ENCODE assay signal across 18 cellular contexts in the genomic region with DNA sequence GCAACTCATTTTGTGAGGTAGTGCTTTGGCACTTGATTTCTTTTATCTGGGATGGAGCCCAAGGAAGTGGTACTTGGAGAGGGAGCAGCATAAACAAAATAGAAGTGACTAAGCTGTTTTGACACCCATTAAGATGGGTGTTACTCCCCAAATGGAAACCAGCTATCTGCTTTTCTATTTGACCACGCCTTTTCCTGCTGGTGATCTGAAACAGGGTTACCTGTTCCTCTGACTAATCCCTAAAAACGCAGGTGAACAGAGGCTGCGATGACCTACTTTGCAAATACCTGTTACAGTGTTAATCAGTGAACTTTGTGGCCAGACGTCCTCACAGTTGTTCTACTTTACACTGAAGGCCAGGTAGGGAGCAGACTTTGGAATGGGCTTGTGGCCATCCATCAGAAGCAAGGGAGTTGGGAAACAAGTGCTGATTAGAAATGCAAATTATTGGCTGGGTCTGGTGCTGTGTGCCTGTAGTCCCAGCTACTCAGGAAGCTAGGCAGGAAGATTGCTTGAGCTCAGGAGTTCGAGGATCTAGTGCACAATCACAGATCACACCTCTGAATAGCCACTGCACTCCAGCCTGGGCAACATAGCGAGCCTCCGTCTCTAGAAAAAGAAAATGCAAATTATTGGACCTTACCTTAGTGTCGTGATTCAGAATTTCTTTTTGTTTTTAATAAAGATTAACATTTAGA. TPM values are rescaled to one million over a fixed set of nuclear protein-coding genes. Genes with fewer than 3 reads are reported as not detected.
DNase-seq lines count a peak whose midpoint lies in the region; ATAC-seq and TF ChIP-seq lines count a peak whose summit lies in the region.
"Had no signal": no experiment of that assay in that cellular context is flagged by ENCODE, and none has a peak within 500 bp of the region (broad histone marks: within the 10 kb centered on the region; RNA-seq: fewer than 3 reads in every experiment).

No MANE protein-coding gene starts in this region.

- no peak overlapping the region for H4K91ac ChIP-seq in IMR-90 (ENCODE audit: insufficient read depth, low read depth, low read length)

- H2BK15ac ChIP-seq in IMR-90 (ENCODE audit: low read depth, low read length) = peak overlapping the region; percentile 79; the same call in 2 of the 3 replicates

- no peak overlapping the region for H3K56ac ChIP-seq in IMR-90 (ENCODE audit: extremely low read depth, insufficient read depth, low read length)

- H3K4me3 ChIP-seq in IMR-90 (ENCODE audit: insufficient read depth, low read depth, low read length) = no peak overlapping the region
- no peak overlapping the region for H3K4me3 ChIP-seq in body of pancreas
- no peak overlapping the region for H3K4me3 ChIP-seq in hepatocyte
- H3K4me3 ChIP-seq in suprapubic skin = no peak overlapping the region
- H3K4me3 ChIP-seq: BLaER1, HAP-1, testis had no signal

- peak overlapping the region in 1 of 2 experiments; percentile 31; a peak in 1 of 4 replicates for H4K8ac ChIP-seq in IMR-90 (ENCODE audit: low read depth in 2 of 2, low read length in 2 of 2)

- WGBS in IMR-90 (ENCODE audit: extremely low coverage in 2 of 2, insufficient read length in 1 of 2), 2 experiments = 100% methylated on average over 1 of the region's 8 CpGs; no CpG with 5 or more reads in 1 of the 2 experiments
- 56 to 58% methylated on average over 8 of the region's 8 CpGs for WGBS in body of pancreas, 2 donors
- 77% methylated on average over 8 of the region's 8 CpGs for WGBS in hepatocyte (ENCODE audit: low lambda C conversion rate, missing lambda C conversion rate)
- WGBS in suprapubic skin = 60% methylated on average over 8 of the region's 8 CpGs

- TF ChIP-seq CTCF in IMR-90 (conservative IDR thresholded peaks at IDR 0.05; ENCODE audit: low read depth, low read length) (no peak), body of pancreas (IDR thresholded peaks at IDR 0.05) (peak in 1 of 7 experiments; percentile 3), hepatocyte (IDR thresholded peaks at IDR 0.05; ENCODE audit: poor library complexity) (no peak), suprapubic skin (IDR thresholded peaks at IDR 0.05) (no peak)

- H3K36me3 ChIP-seq in IMR-90 (ENCODE audit: control insufficient read depth, insufficient read depth, low read length) = no peaks in the 10 kb centered on the region
- no peaks in the 10 kb centered on the region for H3K36me3 ChIP-seq in body of pancreas (replicated peaks in 1 of 2; ENCODE audit: insufficient read depth in 1 of 2, low read depth in 2 of 2)
- no peaks in the 10 kb centered on the region for H3K36me3 ChIP-seq in hepatocyte (replicated peaks; ENCODE audit: insufficient read depth, low read depth)
- no peaks in the 10 kb centered on the region for H3K36me3 ChIP-seq in suprapubic skin

- H3K4ac ChIP-seq in IMR-90 (ENCODE audit: low read depth, low read length) = peak overlapping the region; percentile 58

- H2BK20ac ChIP-seq in IMR-90 (ENCODE audit: low read depth, low read length) = peak overlapping the region; percentile 44; the same call in 1 of the 2 replicates

- H3K4me1 ChIP-seq in IMR-90 (ENCODE audit: control insufficient read depth, insufficient read depth, low read length) = peaks cover 18% of the 10 kb centered on the region
- H3K4me1 ChIP-seq in body of pancreas = peaks cover 17% of the 10 kb centered on the region
- no peaks in the 10 kb centered on the region for H3K4me1 ChIP-seq in hepatocyte (ENCODE audit: insufficient read depth)
- peaks cover 37% of the 10 kb centered on the region for H3K4me1 ChIP-seq in suprapubic skin

- no peak for TF ChIP-seq EP300 in suprapubic skin (IDR thresholded peaks at IDR 0.05)

- H3K27ac ChIP-seq in IMR-90 (ENCODE audit: insufficient read depth, low read length) (no peak overlapping the region), body of pancreas (no peak overlapping the region), hepatocyte (peak overlapping the region; percentile 61), suprapubic skin (peak overlapping the region; percentile 54)
- H3K27ac ChIP-seq: BLaER1, testis had no signal

- no peaks in the 10 kb centered on the region for H3K79me2 ChIP-seq in hepatocyte

- no peak overlapping the region for H2BK5ac ChIP-seq in IMR-90 (ENCODE audit: low read depth, low read length, poor library complexity, severe bottlenecking)

- peak overlapping the region; percentile 53 for H2BK120ac ChIP-seq in IMR-90 (ENCODE audit: low read depth, low read length)

- in situ Hi-C loops in IMR-90 (cut with MboI; ENCODE audit: low sequenced_read_pairs) = no loop called here

- H2AK5ac ChIP-seq in IMR-90 (ENCODE audit: low read depth, low read length) = peak overlapping the region; percentile 91

- no peak for TF ChIP-seq RAD21 in IMR-90 (IDR thresholded peaks at IDR 0.05; ENCODE audit: low read length)

- POLR2A ChIA-PET in IMR-90 (lab: Charles Lee; ENCODE audit: unreplicated experiment) = no interaction called here

- no TSS peak for BruUV-seq in IMR-90 (replicated peaks; lab: Mats Ljungman, UMichigan)

- TF ChIP-seq POLR2A in IMR-90 (IDR thresholded peaks at IDR 0.05; ENCODE audit: low read depth, low read length) = no peak
- no peak for TF ChIP-seq POLR2A in body of pancreas (IDR thresholded peaks at IDR 0.05)
- TF ChIP-seq POLR2A in suprapubic skin (IDR thresholded peaks at IDR 0.05) = no peak

- H3K79me1 ChIP-seq in IMR-90 (ENCODE audit: low read depth in 1 of 2, low read length in 2 of 2) = no peaks in the 10 kb centered on the region

- CTCF ChIA-PET in IMR-90 (lab: Yijun Ruan, JAX) = interaction anchor here (1.2 kb wide), 1 partner anchor 19 kb away, joined by 4 read pairs; no protein-coding TSS in a partner anchor

- H3K9me1 ChIP-seq in IMR-90 (ENCODE audit: insufficient read depth, low read length) = peaks cover 17% of the 10 kb centered on the region

- H3K9me2 ChIP-seq in hepatocyte (replicated peaks; ENCODE audit: insufficient read depth) = no peaks in the 10 kb centered on the region

- H3K18ac ChIP-seq in IMR-90 (ENCODE audit: low read depth, low read length) = no peak overlapping the region

- dilution Hi-C loops in IMR-90 (cut with HindIII; ENCODE audit: low sequenced_read_pairs, unreplicated experiment) = no loop called here

- peak overlapping the region; percentile 25 for H3K14ac ChIP-seq in IMR-90 (replicated peaks; ENCODE audit: low read depth, low read length)

- DNase-seq in IMR-90 (peak; percentile 30), body of pancreas (peak; percentile 19 to 66 (median 50)), hepatocyte (ENCODE audit: low spot score) (peak; percentile 68), suprapubic skin (ENCODE audit: low spot score in 2 of 2) (no peak), NCI-H187 (lab: John Stamatoyannopoulos, UW) (no peak), hypothalamus (lab: John Stamatoyannopoulos, UW) (no peak)
- DNase-seq: activated CD4-positive, alpha-beta T cell treated with anti-CD3 and anti-CD28 coated beads for 48 hours; activated CD8-positive, alpha-beta memory T cell treated with anti-CD3 and anti-CD28 coated beads, Interleukin-2, amount 50 U/mL, for 48 hours; activated naive CD4-positive, alpha-beta T cell treated with anti-CD3 and anti-CD28 coated beads, Interleukin-2, amount 10 ng/mL, durations not matched to agents 7 days and 5 days; DMS79; effector CD8-positive, alpha-beta T cell; mesendoderm; T1000; testis had no signal

- H3K4me2 ChIP-seq in IMR-90 (ENCODE audit: low read depth, low read length) = no peak overlapping the region
- no peak overlapping the region for H3K4me2 ChIP-seq in hepatocyte
- H3K4me2 ChIP-seq: BLaER1 had no signal

- no peak overlapping the region for H3K9ac ChIP-seq in IMR-90 (ENCODE audit: low read depth, low read length)
- H3K9ac ChIP-seq: BLaER1 had no signal

- intact Hi-C loops in IMR-90 (cut with micrococcal nuclease) (no loop called here), body of pancreas (cut with DNase I) (no loop called here)

- no peaks in the 10 kb centered on the region for H3K9me3 ChIP-seq in IMR-90 (ENCODE audit: control insufficient read depth, insufficient read depth, low read length)
- H3K9me3 ChIP-seq in body of pancreas = no peaks in the 10 kb centered on the region
- no peaks in the 10 kb centered on the region for H3K9me3 ChIP-seq in hepatocyte (ENCODE audit: low read depth)
- H3K9me3 ChIP-seq in suprapubic skin = no peaks in the 10 kb centered on the region
- H3K9me3 ChIP-seq: testis had no signal

- H3K27me3 ChIP-seq in IMR-90 (ENCODE audit: control insufficient read depth, insufficient read depth, low read length) = no peaks in the 10 kb centered on the region
- no peaks in the 10 kb centered on the region for H3K27me3 ChIP-seq in body of pancreas
- no peaks in the 10 kb centered on the region for H3K27me3 ChIP-seq in hepatocyte
- H3K27me3 ChIP-seq in suprapubic skin = no peaks in the 10 kb centered on the region
- H3K27me3 ChIP-seq: BLaER1, testis had no signal

- H4K5ac ChIP-seq in IMR-90 (ENCODE audit: low read depth, low read length) = no peak overlapping the region

- 0 out of 2 replicates have a peak overlapping the region, but pooled peaks have one; percentile 25 for H3K23ac ChIP-seq in IMR-90 (ENCODE audit: low read depth, low read length)

- H2AFZ ChIP-seq in IMR-90 (replicated peaks; ENCODE audit: low read length, poor library complexity) (peak overlapping the region; percentile 8), hepatocyte (no peak overlapping the region)

- H4K20me1 ChIP-seq in IMR-90 (ENCODE audit: insufficient read depth, low read length) = no peaks in the 10 kb centered on the region
- no peaks in the 10 kb centered on the region for H4K20me1 ChIP-seq in hepatocyte (ENCODE audit: insufficient read depth, poor library complexity, severe bottlenecking)
- H4K20me1 ChIP-seq: BLaER1 had no signal

- H2AK9ac ChIP-seq in IMR-90 (replicated peaks; ENCODE audit: low read depth, low read length, poor library complexity) = peak overlapping the region; percentile 53

- ATAC-seq in IMR-90 (ENCODE audit: low read depth) = no peak
- ATAC-seq in body of pancreas = peak; percentile 59
- ATAC-seq in HG03571 (IDR thresholded peaks at IDR 0.05; ENCODE audit: unreplicated experiment) = no peak
- no peak for ATAC-seq in HG03139 (IDR thresholded peaks at IDR 0.05; ENCODE audit: unreplicated experiment)

TF ChIP-seq in IMR-90, 13 proteins besides CTCF, POLR2A, EP300 and RAD21 (continues in another document):
- TF ChIP-seq MAZ (IDR thresholded peaks at IDR 0.05; ENCODE audit: borderline replicate concordance, low read depth, low read length) = no peak

RNA-seq across cellular contexts. Expression of a gene that starts 58.3 kb away (rescaled TPM):
- total RNA-seq in IMR-90 (2012; rRNA removed) (222 and 228 TPM in 2 replicates), body of pancreas (100 to 1,000 TPM; 110 to 221 TPM), hepatocyte (147 and 159 TPM in 2 replicates), suprapubic skin (100 to 1,000 TPM; 197 to 442 (median 271) TPM)
- polyA plus RNA-seq in IMR-90 (2012; rRNA removed) (48.5 and 48.8 TPM in 2 replicates), hepatocyte (45.2 and 48.6 TPM in 2 replicates)
- 7.8 and 13.6 TPM in 2 replicates for polyA plus RNA-seq in IMR-90 (2012; cell fraction: cytosol; rRNA removed)
- polyA plus RNA-seq in IMR-90 (2012; cell fraction: nucleus; rRNA removed; ENCODE audit: low replicate concordance) = 22.3 and 106 TPM in 2 replicates

Comparison
In these comparisons a context has a peak if more than half of its experiments do, and no peak if none do; other contexts are left out.
1. DNase-seq: peak in IMR-90 (single experiment), body of pancreas (4 of 4) and hepatocyte (single experiment); none in suprapubic skin (0 of 2), NCI-H187 (0 of 2) and hypothalamus (0 of 51).
2. H3K27ac ChIP-seq: peak in hepatocyte (single experiment) and suprapubic skin (single experiment); none in IMR-90 (single experiment) and body of pancreas (0 of 4).